In the genomic region with DNA sequence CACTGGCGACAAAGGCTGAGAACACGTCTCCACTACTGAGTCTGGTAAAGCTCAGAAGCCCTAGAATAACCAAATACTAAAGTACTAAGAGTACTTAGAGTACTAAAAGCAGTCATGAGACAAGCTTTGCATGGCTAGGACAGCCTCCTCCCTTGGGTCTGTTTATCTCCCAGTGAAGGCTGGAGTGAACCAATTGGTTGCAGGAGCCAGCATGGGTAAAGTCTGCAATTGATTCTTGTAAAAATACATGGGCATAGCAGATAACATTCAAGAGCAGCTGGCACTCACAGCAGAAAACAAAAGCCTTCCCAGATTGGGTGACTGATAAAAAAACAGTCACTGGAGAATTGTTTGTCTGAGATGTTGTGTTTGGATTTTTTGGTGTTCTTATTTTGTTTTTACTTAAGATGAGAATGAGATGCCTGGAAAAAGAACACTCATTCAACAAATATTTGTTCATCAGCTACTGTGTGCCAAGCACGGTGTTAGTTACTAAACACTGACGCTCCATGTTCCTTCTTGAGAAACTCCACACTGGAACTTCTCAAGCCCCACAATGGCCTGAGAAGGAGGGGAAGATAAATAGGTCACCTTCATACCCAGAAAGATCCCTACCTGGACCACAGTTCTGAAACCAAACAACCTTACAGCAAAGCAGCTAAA, we compare ENCODE assay signal across 3 cellular contexts.
A peak's percentile ranks its signal among the peaks of the same experiment; 100 is the strongest.
TF ChIP-seq lines count a peak whose summit lies in the region.

No MANE protein-coding gene starts in this region.

TF ChIP-seq in liver, 16 proteins besides CTCF, POLR2A, EP300 and RAD21:
- peak in 1 of 2 donors; percentile 80 for TF ChIP-seq EGR1 (IDR thresholded peaks at IDR 0.05; ENCODE audit: low read depth in 2 of 2)
- TF ChIP-seq YY1 (IDR thresholded peaks at IDR 0.05), result peak; percentile 74
- TF ChIP-seq, protein P1, sequence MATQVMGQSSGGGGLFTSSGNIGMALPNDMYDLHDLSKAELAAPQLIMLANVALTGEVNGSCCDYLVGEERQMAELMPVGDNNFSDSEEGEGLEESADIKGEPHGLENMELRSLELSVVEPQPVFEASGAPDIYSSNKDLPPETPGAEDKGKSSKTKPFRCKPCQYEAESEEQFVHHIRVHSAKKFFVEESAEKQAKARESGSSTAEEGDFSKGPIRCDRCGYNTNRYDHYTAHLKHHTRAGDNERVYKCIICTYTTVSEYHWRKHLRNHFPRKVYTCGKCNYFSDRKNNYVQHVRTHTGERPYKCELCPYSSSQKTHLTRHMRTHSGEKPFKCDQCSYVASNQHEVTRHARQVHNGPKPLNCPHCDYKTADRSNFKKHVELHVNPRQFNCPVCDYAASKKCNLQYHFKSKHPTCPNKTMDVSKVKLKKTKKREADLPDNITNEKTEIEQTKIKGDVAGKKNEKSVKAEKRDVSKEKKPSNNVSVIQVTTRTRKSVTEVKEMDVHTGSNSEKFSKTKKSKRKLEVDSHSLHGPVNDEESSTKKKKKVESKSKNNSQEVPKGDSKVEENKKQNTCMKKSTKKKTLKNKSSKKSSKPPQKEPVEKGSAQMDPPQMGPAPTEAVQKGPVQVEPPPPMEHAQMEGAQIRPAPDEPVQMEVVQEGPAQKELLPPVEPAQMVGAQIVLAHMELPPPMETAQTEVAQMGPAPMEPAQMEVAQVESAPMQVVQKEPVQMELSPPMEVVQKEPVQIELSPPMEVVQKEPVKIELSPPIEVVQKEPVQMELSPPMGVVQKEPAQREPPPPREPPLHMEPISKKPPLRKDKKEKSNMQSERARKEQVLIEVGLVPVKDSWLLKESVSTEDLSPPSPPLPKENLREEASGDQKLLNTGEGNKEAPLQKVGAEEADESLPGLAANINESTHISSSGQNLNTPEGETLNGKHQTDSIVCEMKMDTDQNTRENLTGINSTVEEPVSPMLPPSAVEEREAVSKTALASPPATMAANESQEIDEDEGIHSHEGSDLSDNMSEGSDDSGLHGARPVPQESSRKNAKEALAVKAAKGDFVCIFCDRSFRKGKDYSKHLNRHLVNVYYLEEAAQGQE (IDR thresholded peaks at IDR 0.05), result peak; percentile 72
- TF ChIP-seq, protein P2, sequence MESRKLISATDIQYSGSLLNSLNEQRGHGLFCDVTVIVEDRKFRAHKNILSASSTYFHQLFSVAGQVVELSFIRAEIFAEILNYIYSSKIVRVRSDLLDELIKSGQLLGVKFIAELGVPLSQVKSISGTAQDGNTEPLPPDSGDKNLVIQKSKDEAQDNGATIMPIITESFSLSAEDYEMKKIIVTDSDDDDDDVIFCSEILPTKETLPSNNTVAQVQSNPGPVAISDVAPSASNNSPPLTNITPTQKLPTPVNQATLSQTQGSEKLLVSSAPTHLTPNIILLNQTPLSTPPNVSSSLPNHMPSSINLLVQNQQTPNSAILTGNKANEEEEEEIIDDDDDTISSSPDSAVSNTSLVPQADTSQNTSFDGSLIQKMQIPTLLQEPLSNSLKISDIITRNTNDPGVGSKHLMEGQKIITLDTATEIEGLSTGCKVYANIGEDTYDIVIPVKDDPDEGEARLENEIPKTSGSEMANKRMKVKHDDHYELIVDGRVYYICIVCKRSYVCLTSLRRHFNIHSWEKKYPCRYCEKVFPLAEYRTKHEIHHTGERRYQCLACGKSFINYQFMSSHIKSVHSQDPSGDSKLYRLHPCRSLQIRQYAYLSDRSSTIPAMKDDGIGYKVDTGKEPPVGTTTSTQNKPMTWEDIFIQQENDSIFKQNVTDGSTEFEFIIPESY (IDR thresholded peaks at IDR 0.05), result peak; percentile 71
- peak; percentile 79 for TF ChIP-seq HNF4G (IDR thresholded peaks at IDR 0.05)
- TF ChIP-seq SP1 (IDR thresholded peaks at IDR 0.05), result peak; percentile 84
- TF ChIP-seq NR2F2 (IDR thresholded peaks at IDR 0.05), result no peak
- TF ChIP-seq, protein P3, sequence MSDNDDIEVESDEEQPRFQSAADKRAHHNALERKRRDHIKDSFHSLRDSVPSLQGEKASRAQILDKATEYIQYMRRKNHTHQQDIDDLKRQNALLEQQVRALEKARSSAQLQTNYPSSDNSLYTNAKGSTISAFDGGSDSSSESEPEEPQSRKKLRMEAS (IDR thresholded peaks at IDR 0.05), result peak; percentile 82
- TF ChIP-seq HNF4A (conservative IDR thresholded peaks at IDR 0.05), result peak; percentile 87 to 88
- no peak for TF ChIP-seq GABPA (IDR thresholded peaks at IDR 0.05 in 1 of 2, conservative IDR thresholded peaks at IDR 0.05 in 1 of 2)
- peak; percentile 84 for TF ChIP-seq TAF1 (conservative IDR thresholded peaks at IDR 0.05)
- peak; percentile 42 to 70 for TF ChIP-seq RXRA (IDR thresholded peaks at IDR 0.05)
- no peak for TF ChIP-seq FOXA2 (IDR thresholded peaks at IDR 0.05)
- TF ChIP-seq FOXA1 (IDR thresholded peaks at IDR 0.05), result no peak
- TF ChIP-seq, protein P4, sequence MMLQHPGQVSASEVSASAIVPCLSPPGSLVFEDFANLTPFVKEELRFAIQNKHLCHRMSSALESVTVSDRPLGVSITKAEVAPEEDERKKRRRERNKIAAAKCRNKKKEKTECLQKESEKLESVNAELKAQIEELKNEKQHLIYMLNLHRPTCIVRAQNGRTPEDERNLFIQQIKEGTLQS (IDR thresholded peaks at IDR 0.05), result no peak
- peak; percentile 60 to 74 for TF ChIP-seq JUND (IDR thresholded peaks at IDR 0.05)

TF ChIP-seq in HepG2, 621 proteins besides CTCF, POLR2A, EP300 and RAD21 (continues in another document):
- TF ChIP-seq MTA3 (CRISPR knock-in tag; IDR thresholded peaks at IDR 0.05) (no peak), NKX3-1 (CRISPR knock-in tag; IDR thresholded peaks at IDR 0.05) (no peak), ZNF326 (CRISPR knock-in tag; IDR thresholded peaks at IDR 0.05; ENCODE audit: borderline replicate concordance) (no peak), ZBTB38 (CRISPR knock-in tag; IDR thresholded peaks at IDR 0.05) (no peak), BCL6 (CRISPR knock-in tag; IDR thresholded peaks at IDR 0.05) (no peak), ZNF660 (CRISPR knock-in tag; IDR thresholded peaks at IDR 0.05; ENCODE audit: borderline replicate concordance, low read depth) (no peak), FIP1L1 (IDR thresholded peaks at IDR 0.05; ENCODE audit: borderline replicate concordance, insufficient read depth, low read depth, low read length) (no peak), MTF2 (CRISPR knock-in tag; IDR thresholded peaks at IDR 0.05; ENCODE audit: borderline replicate concordance) (no peak), CBX5 (CRISPR knock-in tag; IDR thresholded peaks at IDR 0.05; ENCODE audit: borderline replicate concordance) (no peak), ZNF354B (CRISPR knock-in tag; IDR thresholded peaks at IDR 0.05) (no peak), MYC (CRISPR knock-in tag; IDR thresholded peaks at IDR 0.05; ENCODE audit: borderline replicate concordance) (no peak), ZNF766 (CRISPR knock-in tag; IDR thresholded peaks at IDR 0.05; ENCODE audit: borderline replicate concordance) (no peak), AKAP8 (CRISPR knock-in tag; IDR thresholded peaks at IDR 0.05) (no peak), HNRNPUL1 (IDR thresholded peaks at IDR 0.05; ENCODE audit: low read depth, low read length) (no peak)
- TF ChIP-seq, protein P5, sequence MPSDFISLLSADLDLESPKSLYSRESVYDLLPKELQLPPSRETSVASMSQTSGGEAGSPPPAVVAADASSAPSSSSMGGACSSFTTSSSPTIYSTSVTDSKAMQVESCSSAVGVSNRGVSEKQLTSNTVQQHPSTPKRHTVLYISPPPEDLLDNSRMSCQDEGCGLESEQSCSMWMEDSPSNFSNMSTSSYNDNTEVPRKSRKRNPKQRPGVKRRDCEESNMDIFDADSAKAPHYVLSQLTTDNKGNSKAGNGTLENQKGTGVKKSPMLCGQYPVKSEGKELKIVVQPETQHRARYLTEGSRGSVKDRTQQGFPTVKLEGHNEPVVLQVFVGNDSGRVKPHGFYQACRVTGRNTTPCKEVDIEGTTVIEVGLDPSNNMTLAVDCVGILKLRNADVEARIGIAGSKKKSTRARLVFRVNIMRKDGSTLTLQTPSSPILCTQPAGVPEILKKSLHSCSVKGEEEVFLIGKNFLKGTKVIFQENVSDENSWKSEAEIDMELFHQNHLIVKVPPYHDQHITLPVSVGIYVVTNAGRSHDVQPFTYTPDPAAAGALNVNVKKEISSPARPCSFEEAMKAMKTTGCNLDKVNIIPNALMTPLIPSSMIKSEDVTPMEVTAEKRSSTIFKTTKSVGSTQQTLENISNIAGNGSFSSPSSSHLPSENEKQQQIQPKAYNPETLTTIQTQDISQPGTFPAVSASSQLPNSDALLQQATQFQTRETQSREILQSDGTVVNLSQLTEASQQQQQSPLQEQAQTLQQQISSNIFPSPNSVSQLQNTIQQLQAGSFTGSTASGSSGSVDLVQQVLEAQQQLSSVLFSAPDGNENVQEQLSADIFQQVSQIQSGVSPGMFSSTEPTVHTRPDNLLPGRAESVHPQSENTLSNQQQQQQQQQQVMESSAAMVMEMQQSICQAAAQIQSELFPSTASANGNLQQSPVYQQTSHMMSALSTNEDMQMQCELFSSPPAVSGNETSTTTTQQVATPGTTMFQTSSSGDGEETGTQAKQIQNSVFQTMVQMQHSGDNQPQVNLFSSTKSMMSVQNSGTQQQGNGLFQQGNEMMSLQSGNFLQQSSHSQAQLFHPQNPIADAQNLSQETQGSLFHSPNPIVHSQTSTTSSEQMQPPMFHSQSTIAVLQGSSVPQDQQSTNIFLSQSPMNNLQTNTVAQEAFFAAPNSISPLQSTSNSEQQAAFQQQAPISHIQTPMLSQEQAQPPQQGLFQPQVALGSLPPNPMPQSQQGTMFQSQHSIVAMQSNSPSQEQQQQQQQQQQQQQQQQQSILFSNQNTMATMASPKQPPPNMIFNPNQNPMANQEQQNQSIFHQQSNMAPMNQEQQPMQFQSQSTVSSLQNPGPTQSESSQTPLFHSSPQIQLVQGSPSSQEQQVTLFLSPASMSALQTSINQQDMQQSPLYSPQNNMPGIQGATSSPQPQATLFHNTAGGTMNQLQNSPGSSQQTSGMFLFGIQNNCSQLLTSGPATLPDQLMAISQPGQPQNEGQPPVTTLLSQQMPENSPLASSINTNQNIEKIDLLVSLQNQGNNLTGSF (CRISPR knock-in tag; IDR thresholded peaks at IDR 0.05), result no peak

TF ChIP-seq in endothelial cell of umbilical vein, 7 proteins besides CTCF, POLR2A, EP300 and RAD21:
- TF ChIP-seq JUN (IDR thresholded peaks at IDR 0.05; ENCODE audit: borderline replicate concordance, insufficient read depth, insufficient read length, low read depth) (peak; percentile 60), MYC (IDR thresholded peaks at IDR 0.05; ENCODE audit: low read depth, low read length) (no peak), GATA2 (IDR thresholded peaks at IDR 0.05; ENCODE audit: insufficient read depth, insufficient read length, low read depth, low read length) (peak; percentile 45)
TF ChIP-seq in endothelial cell of umbilical vein: peak in this region for 2.
